ENCODE assay signal across 25 cellular contexts in genomic region chr10:23156447-23157150, GRCh38.
"Had no signal": no experiment of that assay in that cellular context is flagged by ENCODE, and none has a peak within 500 bp of the region (broad histone marks: within the 10 kb centered on the region; RNA-seq: fewer than 3 reads in every experiment).

No MANE protein-coding gene starts in this region.

- H3K9me3 Mint-ChIP-seq: activated B cell treated with CpG ODN at 0.5 μM for 24 hours; activated CD4-positive, alpha-beta T cell treated with anti-CD3 and anti-CD28 coated beads, Interleukin-2, amount 10 ng/mL, durations not matched to agents 24 days and 14 days; activated CD8-positive, alpha-beta T cell treated with anti-CD3 and anti-CD28 coated beads for 36 hours; activated T-cell treated with anti-CD3 and anti-CD28 coated beads, Interleukin-2, amount 50 U/mL, for 72 hours; activated T-helper 2 cell treated with anti-CD3 and anti-CD28 coated beads, Interferon-gamma antibody, Interleukin-2, Interleukin-4, amounts not matched to agents 10 μg/mL and 5 μg/mL and 100 μg/mL, durations not matched to agents 14 hours and 24 hours and 36 hours; T-helper 1 cell treated with Interleukin-12 subunit alpha and Interleukin-12 subunit beta and Interleukin-4 antibody, amounts not matched to agents 30 μg/mL and 1 μg/mL, for 36 hours had no signal

- H3K27me3 ChIP-seq: SJSA1 had no signal

- H3K4me1 ChIP-seq: breast epithelium, SJSA1 had no signal

- H3K27ac ChIP-seq: breast epithelium, SJSA1 had no signal

- ATAC-seq: activated CD8-positive, alpha-beta T cell treated with anti-CD3 and anti-CD28 coated beads for 36 hours; activated T-cell treated with anti-CD3 and anti-CD28 coated beads, Interleukin-2, amount 50 U/mL, for 72 hours; PC-3 had no signal

- DNase-seq: activated B cell treated with CpG ODN at 0.5 μM for 24 hours; activated CD4-positive, alpha-beta T cell treated with anti-CD3 and anti-CD28 coated beads for 1 hour; activated CD4-positive, alpha-beta T cell treated with anti-CD3 and anti-CD28 coated beads, Interleukin-2, amount 10 ng/mL, durations not matched to agents 24 days and 14 days; activated CD8-positive, alpha-beta memory T cell treated with anti-CD3 and anti-CD28 coated beads, Interleukin-2, amount 50 U/mL, for 4 hours; activated CD8-positive, alpha-beta T cell treated with anti-CD3 and anti-CD28 coated beads for 36 hours; activated gamma-delta T cell treated with Interleukin-2 at 50 U/mL for 16 hours; activated naive CD4-positive, alpha-beta T cell treated with anti-CD3 and anti-CD28 coated beads, Interleukin-2, amount 50 U/mL, for 16 hours; activated T-cell treated with anti-CD3 and anti-CD28 coated beads, Interleukin-2, amount 50 U/mL, for 72 hours; aorta; caudate nucleus; Kasumi-1; KBM-7; NCI-H1092; NCI-H1417; NCI-H2029; NCI-H2107; NCI-H510A treated with DMSO at 0.1 percent for 48 hours; NCI-H69; NK-92 treated with Interleukin-12 subunit alpha and Interleukin-12 subunit beta, amount 100 ng/mL, for 24 hours; PC-3; SHP77 had no signal

- H3K27ac Mint-ChIP-seq: activated B cell treated with CpG ODN at 0.5 μM for 24 hours; activated CD8-positive, alpha-beta T cell treated with anti-CD3 and anti-CD28 coated beads for 36 hours; activated T-cell treated with anti-CD3 and anti-CD28 coated beads, Interleukin-2, amount 50 U/mL, for 72 hours; activated T-helper 2 cell treated with anti-CD3 and anti-CD28 coated beads, Interferon-gamma antibody, Interleukin-2, Interleukin-4, amounts not matched to agents 10 μg/mL and 5 μg/mL and 100 μg/mL, durations not matched to agents 14 hours and 24 hours and 36 hours; T-helper 1 cell treated with Interleukin-12 subunit alpha and Interleukin-12 subunit beta and Interleukin-4 antibody, amounts not matched to agents 30 μg/mL and 1 μg/mL, for 36 hours had no signal

- H3K4me3 Mint-ChIP-seq: activated B cell treated with CpG ODN at 0.5 μM for 24 hours; activated CD4-positive, alpha-beta T cell treated with anti-CD3 and anti-CD28 coated beads, Interleukin-2, amount 10 ng/mL, durations not matched to agents 24 days and 14 days; activated CD8-positive, alpha-beta T cell treated with anti-CD3 and anti-CD28 coated beads for 36 hours; activated T-cell treated with anti-CD3 and anti-CD28 coated beads, Interleukin-2, amount 50 U/mL, for 72 hours; T-helper 1 cell treated with Interleukin-12 subunit alpha and Interleukin-12 subunit beta and Interleukin-4 antibody, amounts not matched to agents 30 μg/mL and 1 μg/mL, for 36 hours had no signal

- H3K9me3 ChIP-seq: breast epithelium, SJSA1 had no signal

- H3K36me3 ChIP-seq: breast epithelium, SJSA1 had no signal

- H3K4me3 ChIP-seq: breast epithelium, SJSA1 had no signal
